ENCODE assay signal across 8 cellular contexts in genomic region chr11:27201454-27202302, GRCh38.
DNase-seq lines count a peak whose midpoint lies in the region; ATAC-seq and TF ChIP-seq lines count a peak whose summit lies in the region.

No MANE protein-coding gene starts in this region.

- no peaks in the 10 kb centered on the region for H4K20me1 ChIP-seq in MM.1S (ENCODE audit: insufficient read depth, low read length)

- POLR2A ChIA-PET in Panc1 (lab: Charles Lee) = interaction anchor here (0.8 kb wide), 1 partner anchor 12 kb away, joined by 3 read pairs; no protein-coding TSS in a partner anchor

- ATAC-seq in Panc1 (peak; percentile 87), gastroesophageal sphincter (peak; percentile 54)

- no peak for TF ChIP-seq EP300 in gastroesophageal sphincter (IDR thresholded peaks at IDR 0.05)

- intact Hi-C loops in Panc1 (cut with micrococcal nuclease; ENCODE audit: unreplicated experiment) = no loop called here

- H3K4me2 ChIP-seq in MM.1S (ENCODE audit: low read depth, low read length) = no peak overlapping the region

- H3K27ac ChIP-seq in Panc1 (ENCODE audit: low read length) = peak overlapping the region; percentile 96
- peak overlapping the region in 3 of 4 donors; percentile 21 to 49 (median 42) for H3K27ac ChIP-seq in gastroesophageal sphincter
- no peak overlapping the region for H3K27ac ChIP-seq in MM.1S (ENCODE audit: low read length)

- H3K36me3 ChIP-seq in Panc1 (ENCODE audit: control insufficient read depth, insufficient read depth, low read length) (no peaks in the 10 kb centered on the region), gastroesophageal sphincter (no peaks in the 10 kb centered on the region), MM.1S (replicated peaks; ENCODE audit: insufficient read depth, low read length) (no peaks in the 10 kb centered on the region)

- no peaks in the 10 kb centered on the region for H3K9me2 ChIP-seq in MM.1S (replicated peaks; ENCODE audit: insufficient read depth, low read length)

- H3K4me3 ChIP-seq in Panc1 (ENCODE audit: low read depth in 2 of 2, low read length in 2 of 2) (peak overlapping the region in 1 of 2 experiments; percentile 21; a peak in 2 of 4 replicates), gastroesophageal sphincter (no peak overlapping the region), skeletal muscle cell (ENCODE audit: low read depth, low read length) (no peak overlapping the region), MM.1S (ENCODE audit: low read length) (no peak overlapping the region)

- peak; percentile 49 to 80 for DNase-seq in NCI-H187 (lab: John Stamatoyannopoulos, UW)
- no peak for DNase-seq in NCI-H187 treated with DMSO at 0.1 percent for 48 hours (lab: John Stamatoyannopoulos, UW)
- DNase-seq in Panc1 (ENCODE audit: low read depth, low spot score) = peak; percentile 64
- DNase-seq in skeletal muscle cell (ENCODE audit: low read depth) = peak; percentile 72
- DNase-seq in mesenteric fat pad (ENCODE audit: low spot score) = no peak
- DNase-seq in MM.1S = no peak
- DNase-seq in cerebellar nuclear complex (lab: John Stamatoyannopoulos, UW) = no peak

- no peak for TF ChIP-seq CTCF in Panc1 (IDR thresholded peaks at IDR 0.05)
- no peak for TF ChIP-seq CTCF in gastroesophageal sphincter (IDR thresholded peaks at IDR 0.05)
- no peak for TF ChIP-seq CTCF in MM.1S (IDR thresholded peaks at IDR 0.05; ENCODE audit: low read length)

- no peaks in the 10 kb centered on the region for H3K9me3 ChIP-seq in Panc1 (ENCODE audit: control insufficient read depth, insufficient read depth, low read depth, low read length)
- H3K9me3 ChIP-seq in gastroesophageal sphincter = no peaks in the 10 kb centered on the region
- no peaks in the 10 kb centered on the region for H3K9me3 ChIP-seq in MM.1S (replicated peaks; ENCODE audit: insufficient read depth, low read length)

- TF ChIP-seq POLR2A in gastroesophageal sphincter (IDR thresholded peaks at IDR 0.05) = no peak

- H3F3A ChIP-seq in MM.1S (ENCODE audit: insufficient read depth, low read length) = no peaks in the 10 kb centered on the region

- CTCF ChIA-PET in Panc1 (lab: Charles Lee) = interaction anchor here (0.6 to 1.5 kb wide), 4 partner anchors 18 to 295 kb away, joined by 3 to 9 read pairs (median 4); no protein-coding TSS in a partner anchor

- H3K9ac ChIP-seq in MM.1S (ENCODE audit: low read length) = no peak overlapping the region

- H3K27me3 ChIP-seq in Panc1 (ENCODE audit: control insufficient read depth, insufficient read depth, low read length) = no peaks in the 10 kb centered on the region
- H3K27me3 ChIP-seq in gastroesophageal sphincter = no peaks in the 10 kb centered on the region
- no peaks in the 10 kb centered on the region for H3K27me3 ChIP-seq in MM.1S (replicated peaks; ENCODE audit: insufficient read depth, low read length)

- in situ Hi-C loops in Panc1 (cut with HindIII; ENCODE audit: low pct_unique_long_range_greater_than_20kb, low sequenced_read_pairs) = no loop called here

- no peak overlapping the region for H2AFZ ChIP-seq in MM.1S (ENCODE audit: low read length)

- WGBS in gastroesophageal sphincter (ENCODE audit: low coverage in 1 of 2), 2 donors = 13 to 22% methylated on average over 3 to 7 of the region's 10 CpGs

- no TSS peak for BruUV-seq in Panc1 (replicated peaks; lab: Mats Ljungman, UMichigan)

- H3K4me1 ChIP-seq in Panc1 (ENCODE audit: control insufficient read depth, insufficient read depth, low read length) = peaks cover 56% of the 10 kb centered on the region
- H3K4me1 ChIP-seq in gastroesophageal sphincter = peaks cover 3 to 16% (median 11%) of the 10 kb centered on the region in 3 donors
- H3K4me1 ChIP-seq in MM.1S (ENCODE audit: low read length) = no peaks in the 10 kb centered on the region

- no peaks in the 10 kb centered on the region for H3K79me2 ChIP-seq in MM.1S (ENCODE audit: low read length)

Comparison
In these comparisons a context has a peak if more than half of its experiments do, and no peak if none do; other contexts are left out.
1. DNase-seq: peak in NCI-H187 (2 of 2), Panc1 (single experiment) and skeletal muscle cell (single experiment); none in NCI-H187 treated with DMSO at 0.1 percent for 48 hours (single experiment), mesenteric fat pad (single experiment), MM.1S (single experiment) and cerebellar nuclear complex (0 of 2).